Comparison of ENCODE assay signal across 14 cellular contexts in the genomic region with DNA sequence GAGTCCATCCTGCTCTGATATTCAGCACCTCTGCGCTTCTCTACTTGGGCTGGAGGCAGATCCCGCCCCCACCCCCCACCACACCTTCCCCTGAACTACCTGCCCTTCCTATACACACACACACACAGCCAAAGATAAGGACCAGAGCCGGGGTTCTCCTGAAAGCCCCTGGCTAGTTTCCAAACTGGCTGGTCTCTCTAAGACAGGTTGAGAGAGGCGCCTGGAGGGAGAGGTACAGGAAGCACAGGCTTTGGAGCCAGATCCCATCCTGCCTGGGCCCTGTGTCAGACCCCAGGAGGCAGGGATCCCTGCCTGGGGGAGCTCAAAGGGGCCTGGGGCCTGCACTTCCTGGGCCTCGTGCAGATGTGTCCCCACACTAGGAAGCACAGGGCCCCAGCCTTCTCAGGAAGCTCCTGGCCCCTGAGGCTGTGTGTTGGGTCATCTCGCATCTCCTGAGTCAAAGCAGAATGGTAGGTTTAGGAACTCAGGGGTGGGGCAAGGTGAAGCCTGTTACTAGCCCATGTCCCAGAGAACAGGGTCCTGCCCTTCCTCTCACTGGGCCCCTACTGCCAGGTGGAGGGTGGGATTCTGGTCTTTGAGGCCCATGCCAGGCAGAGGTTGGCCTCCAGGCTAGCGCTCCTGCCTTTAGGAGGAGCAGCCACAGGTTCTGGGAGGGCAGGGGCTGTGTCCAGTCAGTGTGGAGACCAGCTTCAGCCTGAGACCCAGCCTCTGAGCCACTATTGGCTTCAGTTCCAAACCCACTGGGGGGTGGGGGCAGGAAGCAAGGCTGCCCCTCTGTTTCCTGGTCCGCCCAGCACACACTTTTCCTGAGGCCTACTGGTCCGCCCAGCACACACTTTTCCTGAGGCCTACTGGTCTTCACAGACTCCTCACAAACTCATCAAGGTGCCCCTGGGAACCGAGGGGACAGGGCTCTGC. TPM values are rescaled to one million over a fixed set of nuclear protein-coding genes. Genes with fewer than 3 reads are reported as not detected.
DNase-seq lines count a peak whose midpoint lies in the region; ATAC-seq, FAIRE-seq and TF ChIP-seq lines count a peak whose summit lies in the region.
"Had no signal": no experiment of that assay in that cellular context is flagged by ENCODE, and none has a peak within 500 bp of the region (broad histone marks: within the 10 kb centered on the region; RNA-seq: fewer than 3 reads in every experiment).

No MANE protein-coding gene starts in this region.

- H3K36me3 ChIP-seq in CD4-positive, alpha-beta memory T cell (ENCODE audit: insufficient read depth, low read length) = no peaks in the 10 kb centered on the region
- H3K36me3 ChIP-seq in mesodermal cell (ENCODE audit: control insufficient read depth, insufficient read depth, low read length) (peaks cover 27% of the 10 kb centered on the region), suprapubic skin (peaks cover 9% of the 10 kb centered on the region)

- BruUV-seq in MCF 10A (replicated peaks; lab: Mats Ljungman, UMichigan) = no TSS peak

- FAIRE-seq in HTR-8/SVneo (lab: Jason Lieb, UNC) = peak; percentile 54

- TF ChIP-seq POLR2A in suprapubic skin (IDR thresholded peaks at IDR 0.05) = no peak

- H3K36me3 Mint-ChIP-seq in CD4-positive, alpha-beta memory T cell = peaks cover 3% of the 10 kb centered on the region in 2 donors
- peaks cover 32% of the 10 kb centered on the region for H3K36me3 Mint-ChIP-seq in MCF 10A (ENCODE audit: insufficient read depth, unreplicated experiment)
- peaks cover 4% of the 10 kb centered on the region for H3K36me3 Mint-ChIP-seq in chondrocyte (ENCODE audit: low read depth)
- H3K36me3 Mint-ChIP-seq: naive thymus-derived CD4-positive, alpha-beta T cell had no signal

- intact Hi-C loops in CD4-positive, alpha-beta memory T cell (cut with micrococcal nuclease) = no loop called here
- intact Hi-C loops in MCF 10A (cut with micrococcal nuclease) = loop anchor here (2.0 kb wide), 1 partner anchor 37 kb away; a partner anchor contains a TSS

- no peak overlapping the region for H3K4me3 ChIP-seq in CD4-positive, alpha-beta memory T cell (ENCODE audit: low read length in 2 of 2)
- no peak overlapping the region for H3K4me3 ChIP-seq in mesodermal cell (ENCODE audit: extremely low read depth, insufficient read depth, low read length, poor library complexity, severe bottlenecking)
- H3K4me3 ChIP-seq in suprapubic skin = no peak overlapping the region
- H3K4me3 ChIP-seq: ascending aorta had no signal

- no peaks in the 10 kb centered on the region for H3K9me3 ChIP-seq in CD4-positive, alpha-beta memory T cell (ENCODE audit: control insufficient read depth in 1 of 2, low read length in 2 of 2)
- H3K9me3 ChIP-seq in mesodermal cell (ENCODE audit: control insufficient read depth, low read length) = no peaks in the 10 kb centered on the region
- no peaks in the 10 kb centered on the region for H3K9me3 ChIP-seq in suprapubic skin
- H3K9me3 ChIP-seq: ascending aorta had no signal

- no peak for ATAC-seq in HG02938 (IDR thresholded peaks at IDR 0.05; ENCODE audit: unreplicated experiment)
- ATAC-seq: naive thymus-derived CD4-positive, alpha-beta T cell had no signal

- TF ChIP-seq CTCF in MCF 10A (IDR thresholded peaks at IDR 0.05; ENCODE audit: unreplicated experiment) (no peak), suprapubic skin (IDR thresholded peaks at IDR 0.05) (no peak), chondrocyte (IDR thresholded peaks at IDR 0.05) (no peak)

- peak overlapping the region in 4 of 7 donors; percentile 13 to 75 (median 52) for H3K27ac Mint-ChIP-seq in CD4-positive, alpha-beta memory T cell
- no peak overlapping the region for H3K27ac Mint-ChIP-seq in MCF 10A (ENCODE audit: low read depth, unreplicated experiment)
- H3K27ac Mint-ChIP-seq in chondrocyte (ENCODE audit: unreplicated experiment) = no peak overlapping the region
- H3K27ac Mint-ChIP-seq: activated B cell treated with CpG ODN at 0.5 μM for 24 hours had no signal

- no peak for TF ChIP-seq EP300 in suprapubic skin (IDR thresholded peaks at IDR 0.05)

- CTCF ChIA-PET in CD4-positive, alpha-beta memory T cell (lab: Charles Lee; ENCODE audit: partially characterized antibody) = interaction anchor here (2.3 kb wide), 1 partner anchor 7 kb away, joined by 12 read pairs; no protein-coding TSS in a partner anchor
- CTCF ChIA-PET in MCF 10A (lab: Yijun Ruan, JAX) = interaction anchor here (0.5 to 1.2 kb wide), 2 partner anchors 51 to 984 kb away, joined by 3 read pairs; no protein-coding TSS in a partner anchor

- no peak overlapping the region for H3K4me3 Mint-ChIP-seq in CD4-positive, alpha-beta memory T cell
- H3K4me3 Mint-ChIP-seq in MCF 10A (ENCODE audit: unreplicated experiment) (no peak overlapping the region), chondrocyte (ENCODE audit: unreplicated experiment) (no peak overlapping the region)
- H3K4me3 Mint-ChIP-seq: activated B cell treated with CpG ODN at 0.5 μM for 24 hours; naive thymus-derived CD4-positive, alpha-beta T cell had no signal

- H3K27ac ChIP-seq in CD4-positive, alpha-beta memory T cell (ENCODE audit: low read depth, low read length) = no peak overlapping the region
- H3K27ac ChIP-seq in mesodermal cell (ENCODE audit: low read depth, low read length, severe bottlenecking) = peak overlapping the region; percentile 45
- no peak overlapping the region for H3K27ac ChIP-seq in suprapubic skin
- H3K27ac ChIP-seq: HL-60 had no signal

- no peaks in the 10 kb centered on the region for H3K27me3 Mint-ChIP-seq in CD4-positive, alpha-beta memory T cell
- H3K27me3 Mint-ChIP-seq in MCF 10A (ENCODE audit: insufficient read depth, unreplicated experiment) (no peaks in the 10 kb centered on the region), chondrocyte (ENCODE audit: low read depth) (no peaks in the 10 kb centered on the region)
- H3K27me3 Mint-ChIP-seq: activated B cell treated with CpG ODN at 0.5 μM for 24 hours; naive thymus-derived CD4-positive, alpha-beta T cell had no signal

- peaks cover 4% of the 10 kb centered on the region for H3K4me1 ChIP-seq in CD4-positive, alpha-beta memory T cell (ENCODE audit: insufficient read depth, low read length)
- peaks cover 25% of the 10 kb centered on the region for H3K4me1 ChIP-seq in mesodermal cell (ENCODE audit: control insufficient read depth, insufficient read depth, low read length, poor library complexity, severe bottlenecking)
- peaks cover 34% of the 10 kb centered on the region for H3K4me1 ChIP-seq in suprapubic skin

- H3K4me1 Mint-ChIP-seq in CD4-positive, alpha-beta memory T cell = peaks cover 5 to 14% (median 12%) of the 10 kb centered on the region in 4 donors
- H3K4me1 Mint-ChIP-seq in MCF 10A (ENCODE audit: insufficient read depth, unreplicated experiment) (peaks cover 13% of the 10 kb centered on the region), chondrocyte (ENCODE audit: low read depth) (peaks cover 17% of the 10 kb centered on the region)
- H3K4me1 Mint-ChIP-seq: activated B cell treated with CpG ODN at 0.5 μM for 24 hours had no signal

- DNase-seq in CD4-positive, alpha-beta memory T cell = no peak
- DNase-seq in HTR-8/SVneo (ENCODE audit: insufficient read length, low spot score) = peak; percentile 48
- peak; percentile 73 for DNase-seq in MCF 10A (ENCODE audit: unreplicated experiment)
- DNase-seq in NOMO-1 (lab: John Stamatoyannopoulos, UW; ENCODE audit: unreplicated experiment in 2 of 2) = no peak
- DNase-seq in suprapubic skin (ENCODE audit: low spot score in 2 of 2) = no peak
- DNase-seq in chondrocyte (ENCODE audit: low spot score) = no peak
- DNase-seq: activated B cell treated with CpG ODN at 0.5 μM for 24 hours; naive thymus-derived CD4-positive, alpha-beta T cell; NCI-H187 treated with DMSO at 0.1 percent for 48 hours; stimulated activated CD4-positive, alpha-beta T cell treated with anti-CD3 and anti-CD28 coated beads, Interleukin-12 subunit alpha, Interleukin-12 subunit beta, amount 100 ng/mL, for 4 hours had no signal

- POLR2A ChIA-PET in CD4-positive, alpha-beta memory T cell (lab: Charles Lee; ENCODE audit: partially characterized antibody) = no interaction called here
- POLR2A ChIA-PET in MCF 10A (lab: Yijun Ruan, JAX) = interaction anchor here (0.8 kb wide), 1 partner anchor 12 kb away, joined by 3 read pairs; no protein-coding TSS in a partner anchor

- no peaks in the 10 kb centered on the region for H3K9me3 Mint-ChIP-seq in CD4-positive, alpha-beta memory T cell
- H3K9me3 Mint-ChIP-seq in MCF 10A (ENCODE audit: unreplicated experiment) (no peaks in the 10 kb centered on the region), chondrocyte (ENCODE audit: low read depth) (no peaks in the 10 kb centered on the region)
- H3K9me3 Mint-ChIP-seq: activated B cell treated with CpG ODN at 0.5 μM for 24 hours; naive thymus-derived CD4-positive, alpha-beta T cell had no signal

- H3K27me3 ChIP-seq in CD4-positive, alpha-beta memory T cell (ENCODE audit: insufficient read depth, low read length) = no peaks in the 10 kb centered on the region
- no peaks in the 10 kb centered on the region for H3K27me3 ChIP-seq in suprapubic skin
- H3K27me3 ChIP-seq: ascending aorta had no signal

- 86 to 92% methylated on average over 9 to 10 of the region's 10 CpGs for WGBS in mesodermal cell (ENCODE audit: insufficient coverage in 2 of 2), 2 experiments
- 77% methylated on average over 4 of the region's 10 CpGs for WGBS in suprapubic skin

RNA-seq across cellular contexts. Expression of a gene that starts 16.1 kb away (rescaled TPM):
- not detected for total RNA-seq in CD4-positive, alpha-beta memory T cell
- under 1 TPM; 0.10 to 0.11 TPM for polyA plus RNA-seq in CD4-positive, alpha-beta memory T cell
- total RNA-seq in MCF 10A (2022) = 0.15 and 0.16 TPM in 2 replicates
- 0.15 TPM for polyA plus RNA-seq in mesodermal cell (2013, experiment 1 of 2)
- polyA plus RNA-seq in mesodermal cell (2013, experiment 2 of 2) = not detected
- total RNA-seq in suprapubic skin = 1 to 10 TPM in 2 of 4 donors, under 1 TPM in 2; 0.31 to 1.5 (median 0.94) TPM
- total RNA-seq in chondrocyte = not detected in 3 replicates
- total RNA-seq: activated B cell treated with CpG ODN at 0.5 μM for 24 hours, ascending aorta had no signal

RNA-seq across cellular contexts. Expression of a gene that starts 36.5 kb away (rescaled TPM):
- total RNA-seq in CD4-positive, alpha-beta memory T cell = 10 to 100 TPM; 13.8 to 15.1 TPM
- polyA plus RNA-seq in CD4-positive, alpha-beta memory T cell = 1 to 10 TPM; 1.6 to 6.9 TPM
- total RNA-seq in MCF 10A (2022) = 47.7 and 50.1 TPM in 2 replicates
- 7.1 TPM for polyA plus RNA-seq in mesodermal cell (2013, experiment 1 of 2)
- 6.7 TPM for polyA plus RNA-seq in mesodermal cell (2013, experiment 2 of 2)
- total RNA-seq in suprapubic skin = 100 to 1,000 TPM; 205 to 261 (median 210) TPM
- total RNA-seq in chondrocyte = 3.4 to 9.4 TPM (median 8.2 TPM) in 3 replicates

Comparison
In these comparisons a context has a peak if more than half of its experiments do, and no peak if none do; other contexts are left out.
1. DNase-seq: peak in HTR-8/SVneo (single experiment) and MCF 10A (single experiment); none in CD4-positive, alpha-beta memory T cell (0 of 5), NOMO-1 (0 of 2), suprapubic skin (0 of 2) and chondrocyte (single experiment).
2. H3K27ac Mint-ChIP-seq: peak in CD4-positive, alpha-beta memory T cell (4 of 7); none in MCF 10A (single experiment) and chondrocyte (single experiment).